Comparison of ENCODE assay signal across 8 cellular contexts in the genomic region with DNA sequence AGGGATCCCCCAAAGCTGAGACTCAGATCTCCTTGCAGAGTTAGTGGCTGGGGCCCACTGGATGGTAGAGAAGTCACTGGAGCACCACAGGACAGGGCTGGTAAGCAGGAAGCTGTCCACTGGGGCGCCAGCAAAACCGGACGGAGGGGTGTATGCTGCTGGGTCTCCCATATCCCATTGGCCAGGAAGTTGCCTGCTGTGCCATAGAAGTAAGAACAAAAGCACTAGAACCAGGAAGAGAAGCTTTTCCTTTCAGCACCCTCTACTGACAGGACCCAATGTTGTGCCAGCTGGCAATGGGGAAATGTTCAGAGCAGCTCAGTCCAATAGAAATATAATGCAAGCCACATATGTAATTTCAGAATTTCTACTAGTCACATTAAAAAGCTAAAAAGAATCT.
DNase-seq lines count a peak whose midpoint lies in the region; ATAC-seq, FAIRE-seq and TF ChIP-seq lines count a peak whose summit lies in the region.

No MANE protein-coding gene starts in this region.

- H3K4me3 ChIP-seq in astrocyte of the cerebellum (ENCODE audit: low read depth, low read length) (no peak overlapping the region), HepG2 (replicated peaks in 1 of 3; ENCODE audit: insufficient read depth in 1 of 3, low read depth in 2 of 3, low read length in 3 of 3) (no peak overlapping the region), testis (no peak overlapping the region)

- H3K27me3 ChIP-seq in HepG2 (ENCODE audit: control insufficient read depth in 1 of 2, insufficient read depth in 2 of 2, low read length in 2 of 2) (no peaks in the 10 kb centered on the region), testis (no peaks in the 10 kb centered on the region)

- no peak overlapping the region for H3K9ac ChIP-seq in HepG2 (ENCODE audit: insufficient read depth, low read depth, low read length)

- TF ChIP-seq POLR2A in HepG2 (IDR thresholded peaks at IDR 0.05; ENCODE audit: insufficient read depth in 1 of 2, low read depth in 2 of 2, low read length in 2 of 2) (no peak), testis (IDR thresholded peaks at IDR 0.05) (no peak)

- no peak for FAIRE-seq in HepG2 (lab: Jason Lieb, UNC)

- 94% methylated on average over 3 of the region's 3 CpGs for WGBS in HepG2 (ENCODE audit: low lambda C conversion rate)
- WGBS in testis, 2 donors, result 72 to 82% methylated on average over 3 of the region's 3 CpGs

- TF ChIP-seq RAD21 in HepG2 (CRISPR knock-in tag; IDR thresholded peaks at IDR 0.05), result no peak

- no TSS peak for BruUV-seq in HepG2 (replicated peaks; lab: Mats Ljungman, UMichigan)

- H3K79me2 ChIP-seq in HepG2 (ENCODE audit: insufficient read depth, low read length), result peaks cover 13% of the 10 kb centered on the region

- H3K36me3 ChIP-seq in HepG2 (replicated peaks in 1 of 2; ENCODE audit: control insufficient read depth in 1 of 2, insufficient read depth in 2 of 2, low read length in 2 of 2) (no peaks in the 10 kb centered on the region), testis (ENCODE audit: low read depth, missing control alignments) (no peaks in the 10 kb centered on the region)

- no peak overlapping the region for H2AFZ ChIP-seq in HepG2 (ENCODE audit: low read length)

- H3K4me1 ChIP-seq in HepG2 (ENCODE audit: insufficient read depth, low read length) (peaks cover 89% of the 10 kb centered on the region), testis (no peaks in the 10 kb centered on the region)

- H3K9me3 ChIP-seq in HepG2 (ENCODE audit: low read length) (no peaks in the 10 kb centered on the region), testis (no peaks in the 10 kb centered on the region)

- POLR2A ChIA-PET in HepG2 (lab: Yijun Ruan, JAX), result interaction anchor here (0.6 kb wide), 1 partner anchor 25 kb away, joined by 3 read pairs; no protein-coding TSS in a partner anchor

- peak; percentile 19 for TF ChIP-seq CTCF in astrocyte of the cerebellum (IDR thresholded peaks at IDR 0.05; ENCODE audit: low read depth, low read length, missing control alignments)
- peak; percentile 49 for TF ChIP-seq CTCF in HepG2 (CRISPR knock-in tag; IDR thresholded peaks at IDR 0.05)
- TF ChIP-seq CTCF in testis (IDR thresholded peaks at IDR 0.05), result no peak

- in situ Hi-C loops in astrocyte of the cerebellum (cut with HindIII; ENCODE audit: low sequenced_read_pairs), result no loop called here
- in situ Hi-C loops in HepG2 (cut with HindIII; ENCODE audit: extremely low pct_ligation_motif_present, low pct_unique_long_range_greater_than_20kb), result no loop called here

- no peaks in the 10 kb centered on the region for H4K20me1 ChIP-seq in HepG2 (ENCODE audit: insufficient read depth, low read length)

- DNase-seq in DMS153 (lab: John Stamatoyannopoulos, UW) (peak; percentile 96), NCI-H1092 treated with DMSO at 0.1 percent for 48 hours (lab: John Stamatoyannopoulos, UW) (peak; percentile 88), astrocyte of the cerebellum (ENCODE audit: low read depth) (no peak), HepG2 (ENCODE audit: low spot score) (no peak), SHP77 treated with DMSO at 0.1 percent for 48 hours (lab: John Stamatoyannopoulos, UW) (no peak), AG08395 (ENCODE audit: low spot score) (no peak), SKM-1 treated with dmso at 0.1 percent for 144 hours (lab: John Stamatoyannopoulos, UW; ENCODE audit: unreplicated experiment) (no peak), testis (no peak)

- CTCF ChIA-PET in HepG2 (lab: Yijun Ruan, JAX; ENCODE audit: low intra/inter-chr PET ratio, low total read pairs), result no interaction called here

- H3K27ac ChIP-seq in HepG2 (ENCODE audit: extremely low read length, insufficient read depth, low read length) (no peak overlapping the region), testis (no peak overlapping the region)

- TF ChIP-seq EP300 in HepG2 (IDR thresholded peaks at IDR 0.05; ENCODE audit: low read depth in 2 of 2, low read length in 2 of 2), result no peak
- TF ChIP-seq EP300 in HepG2 (CRISPR knock-in tag; IDR thresholded peaks at IDR 0.05; ENCODE audit: borderline replicate concordance), result no peak

- no peak overlapping the region for H3K4me2 ChIP-seq in HepG2 (ENCODE audit: low read depth, low read length)

- intact Hi-C loops in HepG2 (cut with micrococcal nuclease; ENCODE audit: unreplicated experiment) (no loop called here), testis (cut with DNase I; ENCODE audit: low total_unique reads) (no loop called here)

- peak; percentile 56; the same call in 1 of the 3 replicates for ATAC-seq in HepG2

TF ChIP-seq in HepG2, 621 proteins besides CTCF, POLR2A, EP300 and RAD21:
- TF ChIP-seq, protein P1, sequence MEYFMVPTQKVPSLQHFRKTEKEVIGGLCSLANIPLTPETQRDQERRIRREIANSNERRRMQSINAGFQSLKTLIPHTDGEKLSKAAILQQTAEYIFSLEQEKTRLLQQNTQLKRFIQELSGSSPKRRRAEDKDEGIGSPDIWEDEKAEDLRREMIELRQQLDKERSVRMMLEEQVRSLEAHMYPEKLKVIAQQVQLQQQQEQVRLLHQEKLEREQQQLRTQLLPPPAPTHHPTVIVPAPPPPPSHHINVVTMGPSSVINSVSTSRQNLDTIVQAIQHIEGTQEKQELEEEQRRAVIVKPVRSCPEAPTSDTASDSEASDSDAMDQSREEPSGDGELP (IDR thresholded peaks at IDR 0.05; ENCODE audit: borderline replicate concordance, low read depth), result peak; percentile 26; the same call in 1 of the 2 replicates
- TF ChIP-seq ELF1 (CRISPR knock-in tag; IDR thresholded peaks at IDR 0.05), result peak; percentile 42
- TF ChIP-seq ZSCAN22 (CRISPR knock-in tag; IDR thresholded peaks at IDR 0.05), result no peak
- no peak for TF ChIP-seq TCF7 (IDR thresholded peaks at IDR 0.05; ENCODE audit: low read depth)
- peak; percentile 51; the same call in 1 of the 2 replicates for TF ChIP-seq ELF3 (CRISPR knock-in tag; IDR thresholded peaks at IDR 0.05)
- TF ChIP-seq ATRX (CRISPR knock-in tag; IDR thresholded peaks at IDR 0.05; ENCODE audit: borderline replicate concordance), result no peak
- TF ChIP-seq STAG1 (CRISPR knock-in tag; IDR thresholded peaks at IDR 0.05), result peak; percentile 51
- no peak for TF ChIP-seq ATM (IDR thresholded peaks at IDR 0.05; ENCODE audit: borderline replicate concordance)
- TF ChIP-seq ZNF10 (CRISPR knock-in tag; IDR thresholded peaks at IDR 0.05; ENCODE audit: borderline replicate concordance, low read depth), result no peak
- TF ChIP-seq ZNF12 (CRISPR knock-in tag; IDR thresholded peaks at IDR 0.05), result peak; percentile 84; the same call in 1 of the 2 replicates

Comparison
In these comparisons a context has a peak if more than half of its experiments do, and no peak if none do; other contexts are left out.
1. DNase-seq: peak in DMS153 (single experiment) and NCI-H1092 treated with DMSO at 0.1 percent for 48 hours (single experiment); none in astrocyte of the cerebellum (single experiment), HepG2 (single experiment), SHP77 treated with DMSO at 0.1 percent for 48 hours (single experiment), AG08395 (single experiment), SKM-1 treated with dmso at 0.1 percent for 144 hours (single experiment) and testis (single experiment).
2. CTCF ChIP-seq: peak in astrocyte of the cerebellum (single experiment) and HepG2 (single experiment); none in testis (0 of 3).